1 cellular context compared by ENCODE assay signal in genomic region chr6:31680841-31681671, GRCh38.
TF ChIP-seq lines count a peak whose summit lies in the region.

Gene LY6G5C, minus strand, starts transcription at chr6:31681067. Its CDS starts 694 bp downstream, at chr6:31680373.

TF ChIP-seq in K562, 482 proteins besides CTCF, POLR2A, EP300 and RAD21 (continued from another document and continues in another):
- TF ChIP-seq ATF2 (CRISPR knock-in tag; IDR thresholded peaks at IDR 0.05) (no peak), ZNF253 (CRISPR knock-in tag; conservative IDR thresholded peaks at IDR 0.05) (no peak), ASH1L (IDR thresholded peaks at IDR 0.05; ENCODE audit: borderline replicate concordance, low read depth, partially characterized antibody) (no peak), YY1 (IDR thresholded peaks at IDR 0.05; ENCODE audit: borderline replicate concordance in 1 of 3, control insufficient read depth in 1 of 3, extremely low read depth in 1 of 3, insufficient read depth in 3 of 3, insufficient read length in 1 of 3, insufficient replicate concordance in 2 of 3, low read depth in 1 of 3, low read length in 2 of 3) (peak; percentile 49 to 84 (median 80)), CGGBP1 (CRISPR knock-in tag; IDR thresholded peaks at IDR 0.05) (no peak), CXXC5 (CRISPR knock-in tag; IDR thresholded peaks at IDR 0.05) (peak; percentile 48), POLR2B (IDR thresholded peaks at IDR 0.05; ENCODE audit: low read depth, partially characterized antibody) (no peak), GABPB2 (CRISPR knock-in tag; conservative IDR thresholded peaks at IDR 0.05) (no peak), RBM25 (IDR thresholded peaks at IDR 0.05; ENCODE audit: low read depth, low read length, severe bottlenecking) (no peak), RB1 (IDR thresholded peaks at IDR 0.05; ENCODE audit: low read depth) (peak; percentile 84; the same call in 1 of the 2 replicates), THRAP3 (IDR thresholded peaks at IDR 0.05; ENCODE audit: borderline replicate concordance) (no peak), ZBTB1 (CRISPR knock-in tag; IDR thresholded peaks at IDR 0.05; ENCODE audit: borderline replicate concordance, low read depth) (no peak), MAFG (tag; conservative IDR thresholded peaks at IDR 0.05) (no peak), ZNF41 (CRISPR knock-in tag; conservative IDR thresholded peaks at IDR 0.05) (no peak), ZNF644 (tag; IDR thresholded peaks at IDR 0.05; ENCODE audit: low read depth) (no peak), RCOR1 (IDR thresholded peaks at IDR 0.05; ENCODE audit: borderline replicate concordance in 1 of 2, low read depth in 2 of 2, low read length in 2 of 2) (peak in 1 of 2 experiments; percentile 81; a peak in 2 of 4 replicates), STAT5A (IDR thresholded peaks at IDR 0.05; ENCODE audit: borderline replicate concordance, low read length) (no peak), HDAC3 (IDR thresholded peaks at IDR 0.05; ENCODE audit: borderline replicate concordance, partially characterized antibody) (no peak), SMAD1 (IDR thresholded peaks at IDR 0.05; ENCODE audit: low read depth, low read length, partially characterized antibody) (peak; percentile 22), E2F8 (IDR thresholded peaks at IDR 0.05; ENCODE audit: low read depth, partially characterized antibody) (peak; percentile 30), TRIM24 (IDR thresholded peaks at IDR 0.05) (no peak), GTF2A2 (tag; IDR thresholded peaks at IDR 0.05) (no peak), ETV5 (CRISPR knock-in tag; IDR thresholded peaks at IDR 0.05; ENCODE audit: low read depth) (peak; percentile 50; the same call in 1 of the 2 replicates), TGIF2 (CRISPR knock-in tag; IDR thresholded peaks at IDR 0.05) (no peak), THRB (CRISPR knock-in tag; conservative IDR thresholded peaks at IDR 0.05) (no peak), NEUROD1 (IDR thresholded peaks at IDR 0.05; ENCODE audit: borderline replicate concordance, low read depth, low read length, partially characterized antibody) (peak; percentile 41), ZNF551 (CRISPR knock-in tag; IDR thresholded peaks at IDR 0.05) (no peak), RBM14 (IDR thresholded peaks at IDR 0.05; ENCODE audit: borderline replicate concordance, insufficient read depth, low read depth, low read length) (peak; percentile 85; the same call in 1 of the 2 replicates), BRCA1 (IDR thresholded peaks at IDR 0.05) (no peak), BRCA1 (CRISPR knock-in tag; IDR thresholded peaks at IDR 0.05) (0 out of 2 replicates have a peak, but pooled peaks have one; percentile 43), ZNF146 (CRISPR knock-in tag; IDR thresholded peaks at IDR 0.05; ENCODE audit: unreplicated experiment) (no peak), XRCC5 (IDR thresholded peaks at IDR 0.05; ENCODE audit: low read depth, low read length) (peak; percentile 55; the same call in 1 of the 2 replicates), XRCC3 (IDR thresholded peaks at IDR 0.05) (no peak), ZNF184 (CRISPR knock-in tag; IDR thresholded peaks at IDR 0.05) (no peak), ZC3H8 (IDR thresholded peaks at IDR 0.05) (no peak), PBX2 (CRISPR knock-in tag; IDR thresholded peaks at IDR 0.05; ENCODE audit: low read depth) (no peak), PBX2 (tag; conservative IDR thresholded peaks at IDR 0.05; ENCODE audit: low read depth) (no peak), NBN (IDR thresholded peaks at IDR 0.05; ENCODE audit: low read depth) (0 out of 2 replicates have a peak, but pooled peaks have one; percentile 54), SMARCA4 (IDR thresholded peaks at IDR 0.05) (no peak), HDAC1 (IDR thresholded peaks at IDR 0.05) (no peak; a peak in 1 of 4 replicates), SNAPC5 (CRISPR knock-in tag; IDR thresholded peaks at IDR 0.05) (no peak), ZNF696 (CRISPR knock-in tag; conservative IDR thresholded peaks at IDR 0.05) (no peak), CTBP1 (IDR thresholded peaks at IDR 0.05; ENCODE audit: borderline replicate concordance) (0 out of 2 replicates have a peak, but pooled peaks have one; percentile 51), TBP (optimal IDR thresholded peaks at IDR 0.05; ENCODE audit: low read depth, low read length) (no peak), RREB1 (CRISPR knock-in tag; IDR thresholded peaks at IDR 0.05) (peak; percentile 24; the same call in 1 of the 2 replicates), LCOR (CRISPR knock-in tag; IDR thresholded peaks at IDR 0.05) (peak; percentile 18; the same call in 1 of the 2 replicates), FOXK1 (CRISPR knock-in tag; IDR thresholded peaks at IDR 0.05; ENCODE audit: borderline replicate concordance) (0 out of 2 replicates have a peak, but pooled peaks have one; percentile 58), ARID3A (IDR thresholded peaks at IDR 0.05; ENCODE audit: borderline replicate concordance, low read depth, low read length) (0 out of 2 replicates have a peak, but pooled peaks have one; percentile 41), NCOA4 (IDR thresholded peaks at IDR 0.05; ENCODE audit: partially characterized antibody) (no peak), HLTF (IDR thresholded peaks at IDR 0.05) (0 out of 2 replicates have a peak, but pooled peaks have one; percentile 62), HNRNPL (IDR thresholded peaks at IDR 0.05; ENCODE audit: low read depth, low read length) (no peak), SPI1 (IDR thresholded peaks at IDR 0.05; ENCODE audit: borderline replicate concordance, low read depth, low read length) (peak; percentile 69), ZNF584 (CRISPR knock-in tag; IDR thresholded peaks at IDR 0.05; ENCODE audit: low read depth) (no peak), POLR2AphosphoS2 (IDR thresholded peaks at IDR 0.05; ENCODE audit: low read length) (no peak), ARID1B (IDR thresholded peaks at IDR 0.05) (0 out of 2 replicates have a peak, but pooled peaks have one; percentile 7)
